Comparison of ENCODE assay signal across 10 cellular contexts in the genomic region with DNA sequence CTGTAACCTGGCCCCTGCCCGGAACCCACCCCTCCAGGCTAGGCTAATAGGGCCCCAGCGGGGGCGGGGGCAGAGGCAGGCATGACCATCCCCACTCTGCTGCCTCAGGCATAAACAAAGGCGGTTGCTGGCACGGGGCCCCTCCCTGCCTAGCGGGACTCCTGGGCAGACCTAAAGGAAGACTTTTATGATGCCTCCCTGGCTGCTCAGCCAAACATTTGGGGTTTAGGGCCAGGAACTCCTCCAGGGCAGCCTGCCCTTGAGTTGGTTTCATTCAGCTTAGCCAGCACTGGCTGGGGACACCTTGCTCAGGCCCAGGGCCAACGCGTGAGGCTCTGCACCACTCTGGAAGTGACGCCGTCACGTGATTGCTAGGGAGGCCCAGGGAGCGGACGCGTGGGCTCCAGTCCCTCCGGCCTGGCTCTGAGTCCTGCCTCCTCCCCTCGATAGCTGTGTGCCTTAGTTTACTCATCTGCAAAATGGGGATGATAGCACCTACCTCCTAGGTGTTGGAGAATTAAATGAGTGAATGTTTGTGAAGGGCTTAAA. TPM values are rescaled to one million over a fixed set of nuclear protein-coding genes. Genes with fewer than 3 reads are reported as not detected.
DNase-seq lines count a peak whose midpoint lies in the region; ATAC-seq and TF ChIP-seq lines count a peak whose summit lies in the region.
"Had no signal": no experiment of that assay in that cellular context is flagged by ENCODE, and none has a peak within 500 bp of the region (broad histone marks: within the 10 kb centered on the region; RNA-seq: fewer than 3 reads in every experiment).

No MANE protein-coding gene starts in this region.

- H3K9me3 ChIP-seq in right lobe of liver, result no peaks in the 10 kb centered on the region
- no peaks in the 10 kb centered on the region for H3K9me3 ChIP-seq in tibial nerve
- H3K9me3 ChIP-seq: psoas muscle had no signal

- H3K27me3 Mint-ChIP-seq in activated T-cell treated with anti-CD3 and anti-CD28 coated beads, Interleukin-2, amount 50 U/mL, for 24 hours, result no peaks in the 10 kb centered on the region

- no peaks in the 10 kb centered on the region for H3K27me3 ChIP-seq in right lobe of liver
- no peaks in the 10 kb centered on the region for H3K27me3 ChIP-seq in tibial nerve

- no peaks in the 10 kb centered on the region for H3K36me3 Mint-ChIP-seq in activated T-cell treated with anti-CD3 and anti-CD28 coated beads, Interleukin-2, amount 50 U/mL, for 24 hours (ENCODE audit: low read depth)

- WGBS in right lobe of liver (ENCODE audit: insufficient coverage, low coverage, low lambda C conversion rate, missing lambda C conversion rate), result 100% methylated on average over 1 of the region's 16 CpGs
- WGBS in tibial nerve, 2 donors, result 40 to 41% methylated on average over 13 to 16 of the region's 16 CpGs

- ATAC-seq in right lobe of liver, result no peak

- no peak overlapping the region for H3K27ac Mint-ChIP-seq in activated T-cell treated with anti-CD3 and anti-CD28 coated beads, Interleukin-2, amount 50 U/mL, for 24 hours
- H3K27ac Mint-ChIP-seq: activated T-helper 1 cell treated with anti-CD3 and anti-CD28 coated beads, Interleukin-12 subunit alpha, Interleukin-12 subunit beta, Interleukin-2, Interleukin-4 antibody, amounts not matched to agents 30 ng/mL and 10 ng/mL and 1 ng/mL, durations not matched to agents 14 hours and 24 hours and 36 hours had no signal

- TF ChIP-seq CTCF in right lobe of liver (IDR thresholded peaks at IDR 0.05), result no peak
- no peak for TF ChIP-seq CTCF in tibial nerve (IDR thresholded peaks at IDR 0.05)

- TF ChIP-seq POLR2A in right lobe of liver (IDR thresholded peaks at IDR 0.05) (no peak), tibial nerve (IDR thresholded peaks at IDR 0.05) (no peak)

- H3K9me3 Mint-ChIP-seq in activated T-cell treated with anti-CD3 and anti-CD28 coated beads, Interleukin-2, amount 50 U/mL, for 24 hours, result no peaks in the 10 kb centered on the region
- H3K9me3 Mint-ChIP-seq: activated T-helper 1 cell treated with anti-CD3 and anti-CD28 coated beads, Interleukin-12 subunit alpha, Interleukin-12 subunit beta, Interleukin-2, Interleukin-4 antibody, amounts not matched to agents 30 ng/mL and 10 ng/mL and 1 ng/mL, durations not matched to agents 14 hours and 24 hours and 36 hours had no signal

- no peak overlapping the region for H3K4me3 ChIP-seq in right lobe of liver
- no peak overlapping the region for H3K4me3 ChIP-seq in tibial nerve
- H3K4me3 ChIP-seq: psoas muscle had no signal

- H3K4me1 Mint-ChIP-seq in activated T-cell treated with anti-CD3 and anti-CD28 coated beads, Interleukin-2, amount 50 U/mL, for 24 hours (ENCODE audit: low read depth), result no peaks in the 10 kb centered on the region

- no peak overlapping the region for H3K4me3 Mint-ChIP-seq in activated T-cell treated with anti-CD3 and anti-CD28 coated beads, Interleukin-2, amount 50 U/mL, for 24 hours
- H3K4me3 Mint-ChIP-seq: activated T-helper 1 cell treated with anti-CD3 and anti-CD28 coated beads, Interleukin-12 subunit alpha, Interleukin-12 subunit beta, Interleukin-2, Interleukin-4 antibody, amounts not matched to agents 30 ng/mL and 10 ng/mL and 1 ng/mL, durations not matched to agents 14 hours and 24 hours and 36 hours had no signal

- intact Hi-C loops in right lobe of liver (cut with DNase I), result no loop called here

- no peaks in the 10 kb centered on the region for H3K36me3 ChIP-seq in right lobe of liver
- peaks cover 0 to 29% (median 0%) of the 10 kb centered on the region in 3 donors for H3K36me3 ChIP-seq in tibial nerve

- peak in 1 of 2 donors; percentile 13 for TF ChIP-seq EP300 in tibial nerve (IDR thresholded peaks at IDR 0.05)

- no peak overlapping the region for H3K27ac ChIP-seq in right lobe of liver
- peak overlapping the region in 3 of 4 donors; percentile 56 to 82 (median 72) for H3K27ac ChIP-seq in tibial nerve
- H3K27ac ChIP-seq: psoas muscle had no signal

- H3K4me1 ChIP-seq in right lobe of liver (no peaks in the 10 kb centered on the region), tibial nerve (peaks cover 0 to 29% (median 8%) of the 10 kb centered on the region in 4 donors)

- DNase-seq in M059J (ENCODE audit: low read depth), result peak; percentile 93
- DNase-seq in cerebellar cortex (ENCODE audit: low spot score), result peak; percentile 20
- peak in 2 of 3 donors; percentile 14 to 45 for DNase-seq in right lobe of liver
- no peak for DNase-seq in tibial nerve (ENCODE audit: low spot score in 2 of 2)
- DNase-seq in activated T-cell treated with anti-CD3 and anti-CD28 coated beads, Interleukin-2, amount 50 U/mL, for 24 hours, result no peak
- DNase-seq in NCI-H82 (lab: John Stamatoyannopoulos, UW), result no peak
- DNase-seq in SIG-M5 treated with dmso at 0.1 percent for 504 hours (lab: John Stamatoyannopoulos, UW; ENCODE audit: unreplicated experiment), result no peak
- no peak for DNase-seq in dedifferentiated amniotic fluid mesenchymal stem cell (ENCODE audit: extremely low spot score)

RNA-seq across cellular contexts. Expression of gene HDAC11, which starts 27.8 kb away (rescaled TPM):
- 4.6 and 5.5 TPM in 2 replicates for total RNA-seq in M059J (2014; rRNA removed; shearing (Covaris generic))
- 10 to 100 TPM in 1 of 6 experiments, 1 to 10 TPM in 5; 2.2 to 10.8 (median 5.0) TPM for total RNA-seq in right lobe of liver
- 10 to 100 TPM; 20.9 to 25.1 (median 23.9) TPM for total RNA-seq in tibial nerve

RNA-seq across cellular contexts. Expression of gene FBLN2, which starts 41.1 kb away (rescaled TPM):
- total RNA-seq in M059J (2014; rRNA removed; shearing (Covaris generic)), result 0.30 and 1.2 TPM in 2 replicates
- total RNA-seq in right lobe of liver (1 to 10 TPM; 1.9 to 4.0 (median 2.7) TPM), tibial nerve (100 to 1,000 TPM; 185 to 445 (median 240) TPM)
- total RNA-seq: activated T-helper 1 cell treated with anti-CD3 and anti-CD28 coated beads, Interleukin-12 subunit alpha, Interleukin-12 subunit beta, Interleukin-2, Interleukin-4 antibody, amounts not matched to agents 30 ng/mL and 10 ng/mL and 1 ng/mL, durations not matched to agents 14 hours and 24 hours and 36 hours had no signal

Comparison
In these comparisons a context has a peak if more than half of its experiments do, and no peak if none do; other contexts are left out.
1. DNase-seq: peak in M059J (single experiment), cerebellar cortex (single experiment) and right lobe of liver (2 of 3); none in tibial nerve (0 of 2), activated T-cell treated with anti-CD3 and anti-CD28 coated beads, Interleukin-2, amount 50 U/mL, for 24 hours (single experiment), NCI-H82 (single experiment), SIG-M5 treated with dmso at 0.1 percent for 504 hours (single experiment) and dedifferentiated amniotic fluid mesenchymal stem cell (single experiment).
2. H3K27ac ChIP-seq: peak in tibial nerve (3 of 4); none in right lobe of liver (0 of 3).
3. RNA of gene FBLN2, which starts 41.1 kb away (total RNA-seq): 185 to 445 TPM in tibial nerve; 1.9 to 4.0 TPM in right lobe of liver and 0.30 to 1.2 TPM in M059J; every median in the first group is over 10 times any median in the second.